In genomic region chr19:54254195-54254906, GRCh38 we compare ENCODE assay signal across 2 cellular contexts.
TF ChIP-seq lines count a peak whose summit lies in the region.

No MANE protein-coding gene starts in this region.

TF ChIP-seq in GM23338, 12 proteins besides CTCF, POLR2A, EP300 and RAD21:
- TF ChIP-seq POLR2AphosphoS5 (IDR thresholded peaks at IDR 0.05; ENCODE audit: low read depth), result no peak
- TF ChIP-seq EZH2phosphoT487 (IDR thresholded peaks at IDR 0.05; ENCODE audit: unreplicated experiment), result no peak
- no peak for TF ChIP-seq NANOG (IDR thresholded peaks at IDR 0.05; ENCODE audit: borderline replicate concordance)
- TF ChIP-seq CREB1 (CRISPR knock-in tag; IDR thresholded peaks at IDR 0.05; ENCODE audit: low read depth), result no peak
TF ChIP-seq in GM23338: peak in this region for 0.

TF ChIP-seq in HepG2, 621 proteins besides CTCF, POLR2A, EP300 and RAD21:
- TF ChIP-seq ZNF282 (IDR thresholded peaks at IDR 0.05; ENCODE audit: partially characterized antibody) (no peak), MYNN (CRISPR knock-in tag; IDR thresholded peaks at IDR 0.05; ENCODE audit: low read depth) (no peak), MEIS1 (CRISPR knock-in tag; IDR thresholded peaks at IDR 0.05; ENCODE audit: borderline replicate concordance) (no peak), ZNF841 (CRISPR knock-in tag; IDR thresholded peaks at IDR 0.05; ENCODE audit: borderline replicate concordance) (no peak), ZNF501 (CRISPR knock-in tag; IDR thresholded peaks at IDR 0.05) (no peak), MAX (IDR thresholded peaks at IDR 0.05) (no peak), SYNCRIP (IDR thresholded peaks at IDR 0.05; ENCODE audit: insufficient read depth, low read depth, low read length) (no peak), AHR (CRISPR knock-in tag; IDR thresholded peaks at IDR 0.05) (no peak), ZNF263 (CRISPR knock-in tag; IDR thresholded peaks at IDR 0.05) (no peak), ZNF18 (CRISPR knock-in tag; IDR thresholded peaks at IDR 0.05; ENCODE audit: insufficient replicate concordance) (no peak), GMEB2 (CRISPR knock-in tag; IDR thresholded peaks at IDR 0.05; ENCODE audit: low read depth) (no peak), NR3C1 (CRISPR knock-in tag; IDR thresholded peaks at IDR 0.05) (no peak), RAD51 (IDR thresholded peaks at IDR 0.05; ENCODE audit: borderline replicate concordance) (no peak), HHEX (CRISPR knock-in tag; IDR thresholded peaks at IDR 0.05) (no peak), ZNF441 (CRISPR knock-in tag; IDR thresholded peaks at IDR 0.05; ENCODE audit: borderline replicate concordance) (no peak)
- TF ChIP-seq, protein P1, sequence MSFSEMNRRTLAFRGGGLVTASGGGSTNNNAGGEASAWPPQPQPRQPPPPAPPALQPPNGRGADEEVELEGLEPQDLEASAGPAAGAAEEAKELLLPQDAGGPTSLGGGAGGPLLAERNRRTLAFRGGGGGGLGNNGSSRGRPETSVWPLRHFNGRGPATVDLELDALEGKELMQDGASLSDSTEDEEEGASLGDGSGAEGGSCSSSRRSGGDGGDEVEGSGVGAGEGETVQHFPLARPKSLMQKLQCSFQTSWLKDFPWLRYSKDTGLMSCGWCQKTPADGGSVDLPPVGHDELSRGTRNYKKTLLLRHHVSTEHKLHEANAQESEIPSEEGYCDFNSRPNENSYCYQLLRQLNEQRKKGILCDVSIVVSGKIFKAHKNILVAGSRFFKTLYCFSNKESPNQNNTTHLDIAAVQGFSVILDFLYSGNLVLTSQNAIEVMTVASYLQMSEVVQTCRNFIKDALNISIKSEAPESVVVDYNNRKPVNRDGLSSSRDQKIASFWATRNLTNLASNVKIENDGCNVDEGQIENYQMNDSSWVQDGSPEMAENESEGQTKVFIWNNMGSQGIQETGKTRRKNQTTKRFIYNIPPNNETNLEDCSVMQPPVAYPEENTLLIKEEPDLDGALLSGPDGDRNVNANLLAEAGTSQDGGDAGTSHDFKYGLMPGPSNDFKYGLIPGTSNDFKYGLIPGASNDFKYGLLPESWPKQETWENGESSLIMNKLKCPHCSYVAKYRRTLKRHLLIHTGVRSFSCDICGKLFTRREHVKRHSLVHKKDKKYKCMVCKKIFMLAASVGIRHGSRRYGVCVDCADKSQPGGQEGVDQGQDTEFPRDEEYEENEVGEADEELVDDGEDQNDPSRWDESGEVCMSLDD (CRISPR knock-in tag; IDR thresholded peaks at IDR 0.05; ENCODE audit: borderline replicate concordance), result no peak
- TF ChIP-seq, protein P2, sequence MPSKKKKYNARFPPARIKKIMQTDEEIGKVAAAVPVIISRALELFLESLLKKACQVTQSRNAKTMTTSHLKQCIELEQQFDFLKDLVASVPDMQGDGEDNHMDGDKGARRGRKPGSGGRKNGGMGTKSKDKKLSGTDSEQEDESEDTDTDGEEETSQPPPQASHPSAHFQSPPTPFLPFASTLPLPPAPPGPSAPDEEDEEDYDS (CRISPR knock-in tag; IDR thresholded peaks at IDR 0.05), result no peak
- TF ChIP-seq, protein P3, sequence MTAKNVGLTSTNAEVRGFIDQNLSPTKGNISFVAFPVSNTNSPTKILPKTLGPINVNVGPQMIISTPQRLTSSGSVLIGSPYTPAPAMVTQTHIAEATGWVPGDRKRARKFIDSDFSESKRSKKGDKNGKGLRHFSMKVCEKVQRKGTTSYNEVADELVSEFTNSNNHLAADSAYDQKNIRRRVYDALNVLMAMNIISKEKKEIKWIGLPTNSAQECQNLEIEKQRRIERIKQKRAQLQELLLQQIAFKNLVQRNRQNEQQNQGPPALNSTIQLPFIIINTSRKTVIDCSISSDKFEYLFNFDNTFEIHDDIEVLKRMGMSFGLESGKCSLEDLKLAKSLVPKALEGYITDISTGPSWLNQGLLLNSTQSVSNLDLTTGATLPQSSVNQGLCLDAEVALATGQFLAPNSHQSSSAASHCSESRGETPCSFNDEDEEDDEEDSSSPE (CRISPR knock-in tag; IDR thresholded peaks at IDR 0.05), result no peak
- TF ChIP-seq, protein P4, sequence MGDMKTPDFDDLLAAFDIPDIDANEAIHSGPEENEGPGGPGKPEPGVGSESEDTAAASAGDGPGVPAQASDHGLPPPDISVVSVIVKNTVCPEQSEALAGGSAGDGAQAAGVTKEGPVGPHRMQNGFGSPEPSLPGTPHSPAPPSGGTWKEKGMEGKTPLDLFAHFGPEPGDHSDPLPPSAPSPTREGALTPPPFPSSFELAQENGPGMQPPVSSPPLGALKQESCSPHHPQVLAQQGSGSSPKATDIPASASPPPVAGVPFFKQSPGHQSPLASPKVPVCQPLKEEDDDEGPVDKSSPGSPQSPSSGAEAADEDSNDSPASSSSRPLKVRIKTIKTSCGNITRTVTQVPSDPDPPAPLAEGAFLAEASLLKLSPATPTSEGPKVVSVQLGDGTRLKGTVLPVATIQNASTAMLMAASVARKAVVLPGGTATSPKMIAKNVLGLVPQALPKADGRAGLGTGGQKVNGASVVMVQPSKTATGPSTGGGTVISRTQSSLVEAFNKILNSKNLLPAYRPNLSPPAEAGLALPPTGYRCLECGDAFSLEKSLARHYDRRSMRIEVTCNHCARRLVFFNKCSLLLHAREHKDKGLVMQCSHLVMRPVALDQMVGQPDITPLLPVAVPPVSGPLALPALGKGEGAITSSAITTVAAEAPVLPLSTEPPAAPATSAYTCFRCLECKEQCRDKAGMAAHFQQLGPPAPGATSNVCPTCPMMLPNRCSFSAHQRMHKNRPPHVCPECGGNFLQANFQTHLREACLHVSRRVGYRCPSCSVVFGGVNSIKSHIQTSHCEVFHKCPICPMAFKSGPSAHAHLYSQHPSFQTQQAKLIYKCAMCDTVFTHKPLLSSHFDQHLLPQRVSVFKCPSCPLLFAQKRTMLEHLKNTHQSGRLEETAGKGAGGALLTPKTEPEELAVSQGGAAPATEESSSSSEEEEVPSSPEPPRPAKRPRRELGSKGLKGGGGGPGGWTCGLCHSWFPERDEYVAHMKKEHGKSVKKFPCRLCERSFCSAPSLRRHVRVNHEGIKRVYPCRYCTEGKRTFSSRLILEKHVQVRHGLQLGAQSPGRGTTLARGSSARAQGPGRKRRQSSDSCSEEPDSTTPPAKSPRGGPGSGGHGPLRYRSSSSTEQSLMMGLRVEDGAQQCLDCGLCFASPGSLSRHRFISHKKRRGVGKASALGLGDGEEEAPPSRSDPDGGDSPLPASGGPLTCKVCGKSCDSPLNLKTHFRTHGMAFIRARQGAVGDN (CRISPR knock-in tag; IDR thresholded peaks at IDR 0.05), result no peak
